In the genomic region with DNA sequence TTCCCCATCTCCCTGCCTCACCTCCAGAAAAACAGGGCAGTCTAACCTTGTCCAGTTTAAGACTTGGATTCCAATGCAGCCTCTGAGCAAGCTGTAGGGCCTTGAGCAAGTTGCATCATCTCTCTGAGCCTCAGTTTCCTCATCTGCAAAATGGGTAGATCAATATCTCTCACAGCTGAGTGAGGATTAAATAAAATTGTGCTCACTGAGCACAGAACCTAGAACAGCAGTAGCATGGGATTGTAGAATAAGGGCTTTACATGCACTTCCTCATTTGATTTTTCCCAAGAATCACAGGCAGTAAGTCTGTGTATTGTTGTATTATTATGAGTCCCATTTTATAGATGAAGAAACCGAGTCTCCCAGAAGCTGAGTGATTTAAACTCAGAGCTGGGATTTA, we compare ENCODE assay signal across 2 cellular contexts.
TF ChIP-seq lines count a peak whose summit lies in the region.

No MANE protein-coding gene starts in this region.

TF ChIP-seq in GM23338, 12 proteins besides CTCF, POLR2A, EP300 and RAD21 (continues in another document):
- TF ChIP-seq CREB1 (CRISPR knock-in tag; IDR thresholded peaks at IDR 0.05; ENCODE audit: low read depth) = no peak
- TF ChIP-seq POLR2AphosphoS5 (IDR thresholded peaks at IDR 0.05; ENCODE audit: low read depth) = no peak
- TF ChIP-seq EZH2 (IDR thresholded peaks at IDR 0.05; ENCODE audit: low read depth, unreplicated experiment) = no peak
- TF ChIP-seq, protein P1, sequence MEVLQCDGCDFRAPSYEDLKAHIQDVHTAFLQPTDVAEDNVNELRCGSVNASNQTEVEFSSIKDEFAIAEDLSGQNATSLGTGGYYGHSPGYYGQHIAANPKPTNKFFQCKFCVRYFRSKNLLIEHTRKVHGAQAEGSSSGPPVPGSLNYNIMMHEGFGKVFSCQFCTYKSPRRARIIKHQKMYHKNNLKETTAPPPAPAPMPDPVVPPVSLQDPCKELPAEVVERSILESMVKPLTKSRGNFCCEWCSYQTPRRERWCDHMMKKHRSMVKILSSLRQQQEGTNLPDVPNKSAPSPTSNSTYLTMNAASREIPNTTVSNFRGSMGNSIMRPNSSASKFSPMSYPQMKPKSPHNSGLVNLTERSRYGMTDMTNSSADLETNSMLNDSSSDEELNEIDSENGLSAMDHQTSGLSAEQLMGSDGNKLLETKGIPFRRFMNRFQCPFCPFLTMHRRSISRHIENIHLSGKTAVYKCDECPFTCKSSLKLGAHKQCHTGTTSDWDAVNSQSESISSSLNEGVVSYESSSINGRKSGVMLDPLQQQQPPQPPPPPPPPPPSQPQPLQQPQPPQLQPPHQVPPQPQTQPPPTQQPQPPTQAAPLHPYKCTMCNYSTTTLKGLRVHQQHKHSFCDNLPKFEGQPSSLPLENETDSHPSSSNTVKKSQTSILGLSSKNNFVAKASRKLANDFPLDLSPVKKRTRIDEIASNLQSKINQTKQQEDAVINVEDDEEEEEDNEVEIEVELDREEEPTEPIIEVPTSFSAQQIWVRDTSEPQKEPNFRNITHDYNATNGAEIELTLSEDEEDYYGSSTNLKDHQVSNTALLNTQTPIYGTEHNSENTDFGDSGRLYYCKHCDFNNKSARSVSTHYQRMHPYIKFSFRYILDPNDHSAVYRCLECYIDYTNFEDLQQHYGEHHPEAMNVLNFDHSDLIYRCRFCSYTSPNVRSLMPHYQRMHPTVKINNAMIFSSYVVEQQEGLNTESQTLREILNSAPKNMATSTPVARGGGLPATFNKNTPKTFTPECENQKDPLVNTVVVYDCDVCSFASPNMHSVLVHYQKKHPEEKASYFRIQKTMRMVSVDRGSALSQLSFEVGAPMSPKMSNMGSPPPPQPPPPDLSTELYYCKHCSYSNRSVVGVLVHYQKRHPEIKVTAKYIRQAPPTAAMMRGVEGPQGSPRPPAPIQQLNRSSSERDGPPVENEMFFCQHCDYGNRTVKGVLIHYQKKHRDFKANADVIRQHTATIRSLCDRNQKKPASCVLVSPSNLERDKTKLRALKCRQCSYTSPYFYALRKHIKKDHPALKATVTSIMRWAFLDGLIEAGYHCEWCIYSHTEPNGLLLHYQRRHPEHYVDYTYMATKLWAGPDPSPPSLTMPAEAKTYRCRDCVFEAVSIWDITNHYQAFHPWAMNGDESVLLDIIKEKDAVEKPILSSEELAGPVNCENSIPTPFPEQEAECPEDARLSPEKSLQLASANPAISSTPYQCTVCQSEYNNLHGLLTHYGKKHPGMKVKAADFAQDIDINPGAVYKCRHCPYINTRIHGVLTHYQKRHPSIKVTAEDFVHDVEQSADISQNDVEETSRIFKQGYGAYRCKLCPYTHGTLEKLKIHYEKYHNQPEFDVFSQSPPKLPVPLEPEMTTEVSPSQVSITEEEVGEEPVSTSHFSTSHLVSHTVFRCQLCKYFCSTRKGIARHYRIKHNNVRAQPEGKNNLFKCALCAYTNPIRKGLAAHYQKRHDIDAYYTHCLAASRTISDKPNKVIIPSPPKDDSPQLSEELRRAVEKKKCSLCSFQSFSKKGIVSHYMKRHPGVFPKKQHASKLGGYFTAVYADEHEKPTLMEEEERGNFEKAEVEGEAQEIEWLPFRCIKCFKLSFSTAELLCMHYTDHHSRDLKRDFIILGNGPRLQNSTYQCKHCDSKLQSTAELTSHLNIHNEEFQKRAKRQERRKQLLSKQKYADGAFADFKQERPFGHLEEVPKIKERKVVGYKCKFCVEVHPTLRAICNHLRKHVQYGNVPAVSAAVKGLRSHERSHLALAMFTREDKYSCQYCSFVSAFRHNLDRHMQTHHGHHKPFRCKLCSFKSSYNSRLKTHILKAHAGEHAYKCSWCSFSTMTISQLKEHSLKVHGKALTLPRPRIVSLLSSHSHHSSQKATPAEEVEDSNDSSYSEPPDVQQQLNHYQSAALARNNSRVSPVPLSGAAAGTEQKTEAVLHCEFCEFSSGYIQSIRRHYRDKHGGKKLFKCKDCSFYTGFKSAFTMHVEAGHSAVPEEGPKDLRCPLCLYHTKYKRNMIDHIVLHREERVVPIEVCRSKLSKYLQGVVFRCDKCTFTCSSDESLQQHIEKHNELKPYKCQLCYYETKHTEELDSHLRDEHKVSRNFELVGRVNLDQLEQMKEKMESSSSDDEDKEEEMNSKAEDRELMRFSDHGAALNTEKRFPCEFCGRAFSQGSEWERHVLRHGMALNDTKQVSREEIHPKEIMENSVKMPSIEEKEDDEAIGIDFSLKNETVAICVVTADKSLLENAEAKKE (CRISPR knock-in tag; IDR thresholded peaks at IDR 0.05) = no peak
- TF ChIP-seq STAT1 (IDR thresholded peaks at IDR 0.05; ENCODE audit: unreplicated experiment) = no peak
- TF ChIP-seq NANOG (IDR thresholded peaks at IDR 0.05; ENCODE audit: borderline replicate concordance) = no peak
- no peak for TF ChIP-seq ZNF114 (CRISPR knock-in tag; IDR thresholded peaks at IDR 0.05)
- no peak for TF ChIP-seq EZH2phosphoT487 (IDR thresholded peaks at IDR 0.05; ENCODE audit: unreplicated experiment)
- TF ChIP-seq, protein P2, sequence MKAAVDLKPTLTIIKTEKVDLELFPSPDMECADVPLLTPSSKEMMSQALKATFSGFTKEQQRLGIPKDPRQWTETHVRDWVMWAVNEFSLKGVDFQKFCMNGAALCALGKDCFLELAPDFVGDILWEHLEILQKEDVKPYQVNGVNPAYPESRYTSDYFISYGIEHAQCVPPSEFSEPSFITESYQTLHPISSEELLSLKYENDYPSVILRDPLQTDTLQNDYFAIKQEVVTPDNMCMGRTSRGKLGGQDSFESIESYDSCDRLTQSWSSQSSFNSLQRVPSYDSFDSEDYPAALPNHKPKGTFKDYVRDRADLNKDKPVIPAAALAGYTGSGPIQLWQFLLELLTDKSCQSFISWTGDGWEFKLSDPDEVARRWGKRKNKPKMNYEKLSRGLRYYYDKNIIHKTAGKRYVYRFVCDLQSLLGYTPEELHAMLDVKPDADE (IDR thresholded peaks at IDR 0.05) = no peak
- no peak for TF ChIP-seq ZNF331 (CRISPR knock-in tag; IDR thresholded peaks at IDR 0.05; ENCODE audit: low read depth)

TF ChIP-seq in K562, 482 proteins besides CTCF, POLR2A, EP300 and RAD21:
- TF ChIP-seq, protein P3, sequence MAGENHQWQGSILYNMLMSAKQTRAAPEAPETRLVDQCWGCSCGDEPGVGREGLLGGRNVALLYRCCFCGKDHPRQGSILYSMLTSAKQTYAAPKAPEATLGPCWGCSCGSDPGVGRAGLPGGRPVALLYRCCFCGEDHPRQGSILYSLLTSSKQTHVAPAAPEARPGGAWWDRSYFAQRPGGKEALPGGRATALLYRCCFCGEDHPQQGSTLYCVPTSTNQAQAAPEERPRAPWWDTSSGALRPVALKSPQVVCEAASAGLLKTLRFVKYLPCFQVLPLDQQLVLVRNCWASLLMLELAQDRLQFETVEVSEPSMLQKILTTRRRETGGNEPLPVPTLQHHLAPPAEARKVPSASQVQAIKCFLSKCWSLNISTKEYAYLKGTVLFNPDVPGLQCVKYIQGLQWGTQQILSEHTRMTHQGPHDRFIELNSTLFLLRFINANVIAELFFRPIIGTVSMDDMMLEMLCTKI (IDR thresholded peaks at IDR 0.05; ENCODE audit: partially characterized antibody) = no peak
- no peak for TF ChIP-seq NR2C2 (CRISPR knock-in tag; IDR thresholded peaks at IDR 0.05)
- no peak for TF ChIP-seq NR2C2 (tag; IDR thresholded peaks at IDR 0.05)
- TF ChIP-seq KLF1 (tag; IDR thresholded peaks at IDR 0.05) = no peak
- TF ChIP-seq ZNF785 (CRISPR knock-in tag; IDR thresholded peaks at IDR 0.05) = no peak
- peak; percentile 62; the same call in 1 of the 2 replicates for TF ChIP-seq SPI1 (IDR thresholded peaks at IDR 0.05; ENCODE audit: borderline replicate concordance, low read depth, low read length)
- no peak for TF ChIP-seq ZBTB9 (CRISPR knock-in tag; IDR thresholded peaks at IDR 0.05)
- no peak for TF ChIP-seq C11orf30 (IDR thresholded peaks at IDR 0.05; ENCODE audit: low read depth)
- TF ChIP-seq PKNOX1 (IDR thresholded peaks at IDR 0.05) = no peak
- no peak for TF ChIP-seq UBTF (IDR thresholded peaks at IDR 0.05; ENCODE audit: borderline replicate concordance in 1 of 2, low read depth in 2 of 2, low read length in 2 of 2)
- TF ChIP-seq SRSF9 (IDR thresholded peaks at IDR 0.05; ENCODE audit: borderline replicate concordance, low read depth, low read length) = no peak
- TF ChIP-seq COPS2 (conservative IDR thresholded peaks at IDR 0.05) = no peak
- TF ChIP-seq SIRT6 (IDR thresholded peaks at IDR 0.05; ENCODE audit: low read depth, low read length) = no peak
- no peak for TF ChIP-seq HDAC6 (IDR thresholded peaks at IDR 0.05; ENCODE audit: low read depth, low read length)
- peak; percentile 76 for TF ChIP-seq BCOR (IDR thresholded peaks at IDR 0.05)
- 0 out of 2 replicates have a peak, but pooled peaks have one; percentile 27 for TF ChIP-seq CEBPG (CRISPR knock-in tag; IDR thresholded peaks at IDR 0.05)
- TF ChIP-seq CEBPG (tag; conservative IDR thresholded peaks at IDR 0.05 in 1 of 2, IDR thresholded peaks at IDR 0.05 in 1 of 2) = peak in 1 of 2 experiments; percentile 40; a peak in 1 of 4 replicates
- no peak for TF ChIP-seq KLF6 (CRISPR knock-in tag; IDR thresholded peaks at IDR 0.05; ENCODE audit: borderline replicate concordance)
- TF ChIP-seq BMI1 (IDR thresholded peaks at IDR 0.05; ENCODE audit: low read length) = no peak
- no peak for TF ChIP-seq ZNF766 (CRISPR knock-in tag; conservative IDR thresholded peaks at IDR 0.05)
- TF ChIP-seq RBM25 (IDR thresholded peaks at IDR 0.05; ENCODE audit: low read depth, low read length, severe bottlenecking) = peak; percentile 79
- peak in 1 of 2 experiments; percentile 36; a peak in 1 of 4 replicates for TF ChIP-seq KDM1A (IDR thresholded peaks at IDR 0.05)
- TF ChIP-seq ZNF197 (CRISPR knock-in tag; IDR thresholded peaks at IDR 0.05; ENCODE audit: low read depth) = no peak
- 0 out of 2 replicates have a peak, but pooled peaks have one; percentile 55 for TF ChIP-seq ADNP (tag; IDR thresholded peaks at IDR 0.05)
- no peak for TF ChIP-seq PML (IDR thresholded peaks at IDR 0.05; ENCODE audit: low read length)
